10 cellular contexts compared by ENCODE assay signal in genomic region chr3:9897408-9898372, GRCh38. TPM values are rescaled to one million over a fixed set of nuclear protein-coding genes. Genes with fewer than 3 reads are reported as not detected.
DNase-seq lines count a peak whose midpoint lies in the region; ATAC-seq, FAIRE-seq and TF ChIP-seq lines count a peak whose summit lies in the region.
"Had no signal": no experiment of that assay in that cellular context is flagged by ENCODE, and none has a peak within 500 bp of the region (broad histone marks: within the 10 kb centered on the region; RNA-seq: fewer than 3 reads in every experiment).

No MANE protein-coding gene starts in this region.

- H3K9me3 Mint-ChIP-seq in T-cell, result no peaks in the 10 kb centered on the region

- H3K4me1 ChIP-seq in keratinocyte (ENCODE audit: control insufficient read depth, extremely low read depth, insufficient read depth, low read length), result peaks cover 46% of the 10 kb centered on the region
- no peaks in the 10 kb centered on the region for H3K4me1 ChIP-seq in mesendoderm (ENCODE audit: control insufficient read depth, low read depth, low read length)
- peaks cover 3% of the 10 kb centered on the region for H3K4me1 ChIP-seq in A673 (ENCODE audit: insufficient read depth, low read length, poor library complexity, severe bottlenecking)

- no peak for TF ChIP-seq CTCF in keratinocyte (optimal IDR thresholded peaks at IDR 0.05 in 1 of 3, IDR thresholded peaks at IDR 0.05 in 1 of 3, conservative IDR thresholded peaks at IDR 0.05 in 1 of 3; ENCODE audit: extremely low read depth in 1 of 3, insufficient read depth in 2 of 3, low read length in 3 of 3)
- no peak for TF ChIP-seq CTCF in GM20000 (IDR thresholded peaks at IDR 0.05; ENCODE audit: extremely low read depth, missing control alignments)
- TF ChIP-seq CTCF in GM10266 (IDR thresholded peaks at IDR 0.05; ENCODE audit: control insufficient read depth, insufficient read depth, low read depth, missing control alignments), result no peak
- no peak for TF ChIP-seq CTCF in A673 (conservative IDR thresholded peaks at IDR 0.05; ENCODE audit: low read depth, low read length)

- H2AK5ac ChIP-seq in mesendoderm (ENCODE audit: low read length), result no peak overlapping the region

- H3K9ac ChIP-seq in keratinocyte (ENCODE audit: control insufficient read depth, extremely low read depth, insufficient read depth, low read length) (no peak overlapping the region), mesendoderm (ENCODE audit: low read length) (no peak overlapping the region)

- no peaks in the 10 kb centered on the region for H3K27me3 Mint-ChIP-seq in T-cell

- H3K9me1 ChIP-seq in keratinocyte (ENCODE audit: control insufficient read depth, extremely low read depth, insufficient read depth, low read length), result peaks cover 7% of the 10 kb centered on the region

- H3K27ac Mint-ChIP-seq in T-cell, result peak overlapping the region; percentile 58 to 73

- no TSS peak for BruUV-seq in A673 (replicated peaks; lab: Mats Ljungman, UMichigan)

- H3K4me2 ChIP-seq in keratinocyte (ENCODE audit: control insufficient read depth, extremely low read depth, insufficient read depth, low read depth, low read length) (peak overlapping the region; percentile 33), mesendoderm (ENCODE audit: low read length) (no peak overlapping the region)

- H2BK15ac ChIP-seq in mesendoderm (replicated peaks; ENCODE audit: low read depth), result no peak overlapping the region

- H3K23ac ChIP-seq in mesendoderm (ENCODE audit: low read length), result no peak overlapping the region

- CTCF ChIA-PET in T-cell (lab: Charles Lee), result no interaction called here
- CTCF ChIA-PET in A673 (lab: Charles Lee), result no interaction called here

- DNase-seq in ACHN, result peak; percentile 92
- DNase-seq in T-cell, result no peak
- peak; percentile 77 for DNase-seq in keratinocyte (ENCODE audit: low read depth, low spot score)
- no peak for DNase-seq in GM20000 (ENCODE audit: low spot score)
- no peak for DNase-seq in GM10266 (ENCODE audit: extremely low spot score)
- DNase-seq in mesendoderm, result no peak
- no peak for DNase-seq in A673 (ENCODE audit: low spot score)
- DNase-seq: NCI-H1436 treated with DMSO at 0.1 percent for 48 hours, sigmoid colon had no signal

- dilution Hi-C loops in keratinocyte (cut with MboI; ENCODE audit: extremely low pct_ligation_motif_present, low sequenced_read_pairs), result no loop called here

- H3K4ac ChIP-seq in mesendoderm (ENCODE audit: low read depth, low read length), result no peak overlapping the region

- peaks cover 4 to 6% of the 10 kb centered on the region in 2 experiments for H3K36me3 ChIP-seq in keratinocyte (ENCODE audit: control insufficient read depth in 2 of 2, extremely low read depth in 1 of 2, insufficient read depth in 2 of 2, low read length in 2 of 2)
- H3K36me3 ChIP-seq in mesendoderm (ENCODE audit: control insufficient read depth, insufficient read depth, low read length), result peaks cover 6% of the 10 kb centered on the region
- peaks cover 15% of the 10 kb centered on the region for H3K36me3 ChIP-seq in A673 (ENCODE audit: insufficient read depth, low read length, poor library complexity, severe bottlenecking)

- H3K4me1 Mint-ChIP-seq in T-cell, result peaks cover 44 to 61% (median 47%) of the 10 kb centered on the region in 3 donors

- H3K27me3 ChIP-seq in keratinocyte (ENCODE audit: control insufficient read depth, extremely low read depth, insufficient read depth, low read length) (no peaks in the 10 kb centered on the region), mesendoderm (ENCODE audit: insufficient read depth, low read length, poor library complexity) (no peaks in the 10 kb centered on the region), A673 (replicated peaks; ENCODE audit: insufficient read depth, low read depth, low read length, poor library complexity) (no peaks in the 10 kb centered on the region)
- H3K27me3 ChIP-seq: sigmoid colon had no signal

- peak; percentile 68 for ATAC-seq in GM21447 (IDR thresholded peaks at IDR 0.05; ENCODE audit: unreplicated experiment)
- no peak for ATAC-seq in T-cell (replicated peaks in 1 of 4)

- H4K20me1 ChIP-seq in keratinocyte (ENCODE audit: control insufficient read depth, extremely low read depth, insufficient read depth, low read length), result no peaks in the 10 kb centered on the region

- no peak overlapping the region for H3K56ac ChIP-seq in mesendoderm (ENCODE audit: low read length)

- H3K9me3 ChIP-seq in keratinocyte (ENCODE audit: control insufficient read depth, low read depth, low read length) (no peaks in the 10 kb centered on the region), A673 (ENCODE audit: low read depth, low read length, poor library complexity, severe bottlenecking) (no peaks in the 10 kb centered on the region)
- H3K9me3 ChIP-seq: sigmoid colon had no signal

- no peak overlapping the region for H4K5ac ChIP-seq in mesendoderm (ENCODE audit: low read length)

- in situ Hi-C loops in ACHN (cut with HindIII; ENCODE audit: low pct_ligation_motif_present, low pct_unique_long_range_greater_than_20kb, low sequenced_read_pairs), result no loop called here

- H4K8ac ChIP-seq in mesendoderm (ENCODE audit: low read depth, low read length), result no peak overlapping the region

- peaks cover 18% of the 10 kb centered on the region for H3K36me3 Mint-ChIP-seq in T-cell

- peak; percentile 36 for FAIRE-seq in keratinocyte (lab: Jason Lieb, UNC)

- H3K18ac ChIP-seq in mesendoderm (ENCODE audit: low read length), result no peak overlapping the region

- H2AFZ ChIP-seq in keratinocyte (ENCODE audit: control insufficient read depth, low read length), result no peak overlapping the region

- H3K27ac ChIP-seq in keratinocyte (ENCODE audit: control insufficient read depth, insufficient read depth, low read length) (peak overlapping the region; percentile 27), mesendoderm (ENCODE audit: low read depth, low read length) (no peak overlapping the region), A673 (ENCODE audit: low read depth, low read length, poor library complexity, severe bottlenecking) (no peak overlapping the region)

- no CpG with 5 or more reads among the region's 4 CpGs for WGBS in mesendoderm (ENCODE audit: extremely low coverage, insufficient coverage, low lambda C conversion rate)

- POLR2A ChIA-PET in T-cell (lab: Charles Lee) (no interaction called here), A673 (lab: Charles Lee; ENCODE audit: low non-redundant PET) (no interaction called here)

- H3K4me3 ChIP-seq in keratinocyte (ENCODE audit: control insufficient read depth in 2 of 3, extremely low read depth in 1 of 3, insufficient read depth in 2 of 3, low read depth in 1 of 3, low read length in 3 of 3), result no peak overlapping the region
- H3K4me3 ChIP-seq in mesendoderm (ENCODE audit: low read length), result no peak overlapping the region
- no peak overlapping the region for H3K4me3 ChIP-seq in A673 (ENCODE audit: low read depth, low read length, poor library complexity, severe bottlenecking)
- H3K4me3 ChIP-seq: sigmoid colon had no signal

- intact Hi-C loops in A673 (cut with micrococcal nuclease; ENCODE audit: unreplicated experiment), result no loop called here

- peaks cover 4% of the 10 kb centered on the region for H3K79me1 ChIP-seq in mesendoderm (ENCODE audit: low read length)

- H2BK5ac ChIP-seq in mesendoderm (ENCODE audit: low read length), result no peak overlapping the region

- H3K79me2 ChIP-seq in keratinocyte (ENCODE audit: control insufficient read depth, insufficient read depth, low read length) (peaks cover 4% of the 10 kb centered on the region), mesendoderm (ENCODE audit: control insufficient read depth, insufficient read depth, low read length) (peaks cover 2% of the 10 kb centered on the region)

- no peak overlapping the region for H2BK120ac ChIP-seq in mesendoderm (ENCODE audit: low read depth, low read length)

- H3K4me3 Mint-ChIP-seq in T-cell, result no peak overlapping the region

RNA-seq across cellular contexts. Expression of gene IL17RE, which starts 5.0 kb away (rescaled TPM):
- total RNA-seq in T-cell (1 to 10 TPM in 4 of 5 donors, under 1 TPM in 1; 0.68 to 5.1 (median 1.9) TPM), A673 (2021) (2.3 and 2.6 TPM in 2 replicates)
- 10.7 to 24.4 TPM (median 16.0 TPM) in 3 replicates for polyA plus RNA-seq in keratinocyte
- polyA plus RNA-seq in keratinocyte (2011; ENCODE audit: low read depth), result 3.9 TPM
- polyA plus RNA-seq in keratinocyte (2011; cell fraction: cytosol; rRNA removed), result 4.9 and 5.0 TPM in 2 replicates
- polyA plus RNA-seq in keratinocyte (2011; cell fraction: nucleus; rRNA removed), result 33.2 and 37.8 TPM in 2 replicates
- polyA plus RNA-seq in keratinocyte (2012; ENCODE audit: low replicate concordance), result 7.2 and 14.9 TPM in 2 replicates
- 9.0 to 18.6 TPM (median 15.5 TPM) in 3 replicates for polyA minus RNA-seq in keratinocyte
- 5.4 TPM for polyA minus RNA-seq in keratinocyte (2011; cell fraction: cytosol; rRNA and poly(A)+ RNA removed)
- 10.0 and 16.3 TPM in 2 replicates for polyA minus RNA-seq in keratinocyte (2011; cell fraction: nucleus; rRNA and poly(A)+ RNA removed)
- 6.0 TPM for polyA plus RNA-seq in mesendoderm (2013, experiment 1 of 2)
- polyA plus RNA-seq in mesendoderm (2013, experiment 2 of 2), result 7.5 TPM

RNA-seq across cellular contexts. Expression of gene JAGN1, which starts 7.3 kb away (rescaled TPM):
- total RNA-seq in T-cell (10 to 100 TPM; 16.9 to 28.6 (median 23.7) TPM), A673 (2021) (38.1 and 38.8 TPM in 2 replicates)
- polyA plus RNA-seq in keratinocyte, result 45.1 to 61.1 TPM (median 48.0 TPM) in 3 replicates
- 3.1 TPM for polyA plus RNA-seq in keratinocyte (2011; ENCODE audit: low read depth)
- polyA plus RNA-seq in keratinocyte (2011; cell fraction: cytosol; rRNA removed), result 34.2 and 48.7 TPM in 2 replicates
- 28.5 and 29.3 TPM in 2 replicates for polyA plus RNA-seq in keratinocyte (2011; cell fraction: nucleus; rRNA removed)
- 29.2 and 39.8 TPM in 2 replicates for polyA plus RNA-seq in keratinocyte (2012; ENCODE audit: low replicate concordance)
- polyA minus RNA-seq in keratinocyte, result 40.4 to 53.0 TPM (median 46.5 TPM) in 3 replicates
- polyA minus RNA-seq in keratinocyte (2011; cell fraction: cytosol; rRNA and poly(A)+ RNA removed), result 26.5 TPM
- polyA minus RNA-seq in keratinocyte (2011; cell fraction: nucleus; rRNA and poly(A)+ RNA removed), result 8.2 and 16.0 TPM in 2 replicates
- polyA plus RNA-seq in mesendoderm (2013, experiment 1 of 2), result 22.3 TPM
- 21.3 TPM for polyA plus RNA-seq in mesendoderm (2013, experiment 2 of 2)

RNA-seq across cellular contexts. Expression of gene CIDEC, which starts 17.6 kb away (rescaled TPM):
- under 1 TPM in 1 of 5 donors, not detected in 4; 0.66 TPM for total RNA-seq in T-cell
- not detected in 3 replicates for polyA plus RNA-seq in keratinocyte
- polyA plus RNA-seq in keratinocyte (2011; ENCODE audit: low read depth), result not detected
- 0.08 TPM in 1 of 2 replicates, not detected in the other for polyA plus RNA-seq in keratinocyte (2011; cell fraction: cytosol; rRNA removed)
- not detected in 2 replicates for polyA plus RNA-seq in keratinocyte (2011; cell fraction: nucleus; rRNA removed)
- polyA plus RNA-seq in keratinocyte (2012; ENCODE audit: low replicate concordance), result not detected in 2 replicates
- polyA minus RNA-seq in keratinocyte, result 0.30 TPM in 1 of 3 replicates, not detected in the others
- not detected for polyA minus RNA-seq in keratinocyte (2011; cell fraction: cytosol; rRNA and poly(A)+ RNA removed)
- polyA minus RNA-seq in keratinocyte (2011; cell fraction: nucleus; rRNA and poly(A)+ RNA removed), result not detected in 2 replicates
- polyA plus RNA-seq in mesendoderm (2013, experiment 1 of 2), result not detected
- polyA plus RNA-seq in mesendoderm (2013, experiment 2 of 2), result not detected
- total RNA-seq in A673 (2021), result not detected in 2 replicates

RNA-seq across cellular contexts. Expression of gene IL17RC, which starts 19.2 kb away (rescaled TPM):
- total RNA-seq in T-cell (1 to 10 TPM in 2 of 5 donors, under 1 TPM in 3; 0.54 to 1.2 (median 0.80) TPM), A673 (2021) (9.3 and 15.2 TPM in 2 replicates)
- 6.3 to 12.7 TPM (median 7.4 TPM) in 3 replicates for polyA plus RNA-seq in keratinocyte
- polyA plus RNA-seq in keratinocyte (2011; ENCODE audit: low read depth), result 11.4 TPM
- 5.2 and 8.5 TPM in 2 replicates for polyA plus RNA-seq in keratinocyte (2011; cell fraction: cytosol; rRNA removed)
- 15.8 and 17.6 TPM in 2 replicates for polyA plus RNA-seq in keratinocyte (2011; cell fraction: nucleus; rRNA removed)
- 8.2 and 17.4 TPM in 2 replicates for polyA plus RNA-seq in keratinocyte (2012; ENCODE audit: low replicate concordance)
- 14.8 to 17.4 TPM (median 15.8 TPM) in 3 replicates for polyA minus RNA-seq in keratinocyte
- 18.6 TPM for polyA minus RNA-seq in keratinocyte (2011; cell fraction: cytosol; rRNA and poly(A)+ RNA removed)
- 7.2 and 8.9 TPM in 2 replicates for polyA minus RNA-seq in keratinocyte (2011; cell fraction: nucleus; rRNA and poly(A)+ RNA removed)
- 4.5 TPM for polyA plus RNA-seq in mesendoderm (2013, experiment 1 of 2)
- 4.7 TPM for polyA plus RNA-seq in mesendoderm (2013, experiment 2 of 2)

RNA-seq across cellular contexts. Expression of gene CRELD1, which starts 35.9 kb away (rescaled TPM):
- total RNA-seq in T-cell (10 to 100 TPM; 23.0 to 55.2 (median 48.0) TPM), A673 (2021) (13.2 and 20.3 TPM in 2 replicates)
- polyA plus RNA-seq in keratinocyte, result 11.2 to 19.2 TPM (median 17.1 TPM) in 3 replicates
- polyA plus RNA-seq in keratinocyte (2011; ENCODE audit: low read depth), result 19.6 TPM
- polyA plus RNA-seq in keratinocyte (2011; cell fraction: cytosol; rRNA removed), result 5.9 and 10.4 TPM in 2 replicates
- polyA plus RNA-seq in keratinocyte (2011; cell fraction: nucleus; rRNA removed), result 38.5 and 42.9 TPM in 2 replicates
- polyA plus RNA-seq in keratinocyte (2012; ENCODE audit: low replicate concordance), result 13.6 and 30.7 TPM in 2 replicates
- polyA minus RNA-seq in keratinocyte, result 6.8 to 29.0 TPM (median 8.4 TPM) in 3 replicates
- polyA minus RNA-seq in keratinocyte (2011; cell fraction: cytosol; rRNA and poly(A)+ RNA removed), result 11.7 TPM
- polyA minus RNA-seq in keratinocyte (2011; cell fraction: nucleus; rRNA and poly(A)+ RNA removed), result 7.0 and 11.8 TPM in 2 replicates
- 2.8 TPM for polyA plus RNA-seq in mesendoderm (2013, experiment 1 of 2)
- 3.3 TPM for polyA plus RNA-seq in mesendoderm (2013, experiment 2 of 2)

Comparison
In these comparisons a context has a peak if more than half of its experiments do, and no peak if none do; other contexts are left out.
1. DNase-seq: peak in ACHN (single experiment) and keratinocyte (single experiment); none in T-cell (0 of 34), GM20000 (single experiment), GM10266 (single experiment), mesendoderm (single experiment) and A673 (single experiment).